Comparison of ENCODE assay signal across 8 cellular contexts in the genomic region with DNA sequence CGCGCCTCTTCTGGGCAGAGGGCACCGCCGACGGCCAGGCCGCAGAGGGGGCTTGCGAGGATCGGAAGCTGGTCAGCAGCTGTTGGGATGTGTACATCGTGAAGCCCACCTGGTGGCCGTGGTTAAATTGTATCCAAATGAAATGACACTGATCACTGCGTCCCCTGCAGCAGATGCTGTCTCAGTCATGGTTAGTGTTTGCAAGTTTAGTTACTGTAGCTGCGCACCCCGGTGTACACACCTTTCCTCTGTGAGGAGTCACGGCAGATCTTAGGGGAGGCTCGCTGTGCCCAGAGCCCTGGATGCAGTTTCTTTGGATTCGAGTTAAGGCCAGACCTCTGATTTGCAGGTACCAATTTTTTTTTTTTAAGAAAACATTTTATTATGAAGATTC. TPM values are rescaled to one million over a fixed set of nuclear protein-coding genes. Genes with fewer than 3 reads are reported as not detected.
DNase-seq lines count a peak whose midpoint lies in the region; ATAC-seq and TF ChIP-seq lines count a peak whose summit lies in the region.

No MANE protein-coding gene starts in this region.

- no CpG with 5 or more reads among the region's 16 CpGs for WGBS in H9 (ENCODE audit: extremely low coverage, insufficient read length, low lambda C conversion rate)

- H2BK15ac ChIP-seq in H9 (ENCODE audit: low read depth, low read length): no peak overlapping the region

- H2AFZ ChIP-seq in H9 (ENCODE audit: low read length) (no peak overlapping the region), PC-9 (peak overlapping the region; percentile 87)

- H4K5ac ChIP-seq in H9 (ENCODE audit: insufficient read length, low read depth, low read length): no peak overlapping the region

- H3K36me3 Mint-ChIP-seq in CD4-positive, alpha-beta T cell (ENCODE audit: low read depth): peaks cover 35% of the 10 kb centered on the region
- peaks cover 0 to 8% (median 6%) of the 10 kb centered on the region in 3 experiments; a peak in 4 of 7 replicates for H3K36me3 Mint-ChIP-seq in H9 (ENCODE audit: insufficient read depth in 1 of 3, low read depth in 3 of 3)
- H3K36me3 Mint-ChIP-seq in naive thymus-derived CD4-positive, alpha-beta T cell: peaks cover 0 to 4% (median 0%) of the 10 kb centered on the region in 5 donors

- peaks cover 6% of the 10 kb centered on the region for H3K79me1 ChIP-seq in H9 (ENCODE audit: insufficient read depth, low read depth, low read length, poor library complexity, severe bottlenecking)

- H3K9me2 ChIP-seq in PC-9 (ENCODE audit: insufficient read depth): no peaks in the 10 kb centered on the region

- H3T11ph ChIP-seq in H9 (ENCODE audit: low read length): no peak overlapping the region

- intact Hi-C loops in CD4-positive, alpha-beta T cell (cut with DNase I, micrococcal nuclease): loop anchor here (1.0 to 10.0 kb wide), 7 partner anchors 33 to 1733 kb away; partner anchors contain the start of genes XRN2 (in 2 of the 2), CFAP61 (in 1 of the 2), CRNKL1 (in 1 of the 2) and RALGAPA2 (in 1 of the 2)
- intact Hi-C loops in PC-9 (cut with micrococcal nuclease; ENCODE audit: unreplicated experiment): loop anchor here (1.0 to 5.0 kb wide), 5 partner anchors 25 to 234 kb away; partner anchors contain the start of genes CFAP61 and CRNKL1
- intact Hi-C loops in naive thymus-derived CD4-positive, alpha-beta T cell (cut with micrococcal nuclease): loop anchor here (1.0 to 5.0 kb wide), 9 partner anchors 34 to 1881 kb away; partner anchors contain the start of genes CFAP61 (in 2 of the 2), CRNKL1 (in 2 of the 2), RALGAPA2 (in 2 of the 2) and DTD1 (in 1 of the 2)

- peaks cover 2% of the 10 kb centered on the region; the same call in 1 of the 2 replicates for H3K4me1 ChIP-seq in H9 (ENCODE audit: insufficient read depth, low read length)
- H3K4me1 ChIP-seq in PC-9 (replicated peaks; ENCODE audit: insufficient read depth): peaks cover 26% of the 10 kb centered on the region
- H3K4me1 ChIP-seq in effector memory CD4-positive, alpha-beta T cell (ENCODE audit: control insufficient read depth, insufficient read depth, low read length, poor library complexity, severe bottlenecking): peaks cover 15% of the 10 kb centered on the region
- H3K4me1 ChIP-seq in naive thymus-derived CD4-positive, alpha-beta T cell (ENCODE audit: control insufficient read depth in 2 of 2, insufficient read depth in 2 of 2, low read length in 2 of 2): peaks cover 9 to 28% of the 10 kb centered on the region in 2 donors

- H2BK20ac ChIP-seq in H9 (ENCODE audit: low read depth, low read length, poor library complexity, severe bottlenecking): no peak overlapping the region

- H3K4me3 Mint-ChIP-seq in CD4-positive, alpha-beta T cell: peak overlapping the region; percentile 95
- peak overlapping the region; percentile 83 to 88 for H3K4me3 Mint-ChIP-seq in H9
- H3K4me3 Mint-ChIP-seq in naive thymus-derived CD4-positive, alpha-beta T cell: peak overlapping the region; percentile 85 to 95 (median 92)

- H3K36me3 ChIP-seq in PC-9 (ENCODE audit: low read depth): peaks cover 19% of the 10 kb centered on the region
- H3K36me3 ChIP-seq in effector memory CD4-positive, alpha-beta T cell (ENCODE audit: control insufficient read depth, insufficient read depth, low read length): no peaks in the 10 kb centered on the region
- peaks cover 0 to 9% (median 0%) of the 10 kb centered on the region in 3 experiments for H3K36me3 ChIP-seq in naive thymus-derived CD4-positive, alpha-beta T cell (ENCODE audit: control insufficient read depth in 2 of 3, insufficient read depth in 3 of 3, low read length in 3 of 3)

- H3F3A ChIP-seq in PC-9 (ENCODE audit: insufficient read depth, low read depth): peaks cover 11% of the 10 kb centered on the region; the same call in 1 of the 2 replicates

- no TSS peak for BruUV-seq in PC-9 (replicated peaks; lab: Mats Ljungman, UMichigan)

- no peak overlapping the region for H2BK12ac ChIP-seq in H9 (ENCODE audit: insufficient read length, low read depth, low read length)

- no peaks in the 10 kb centered on the region for H3K9me3 ChIP-seq in CD4-positive, alpha-beta T cell (ENCODE audit: control insufficient read depth, low read length)
- H3K9me3 ChIP-seq in H9 (ENCODE audit: control insufficient read depth, low read depth, low read length): no peaks in the 10 kb centered on the region
- H3K9me3 ChIP-seq in PC-9 (ENCODE audit: insufficient read depth, low read depth): no peaks in the 10 kb centered on the region
- no peaks in the 10 kb centered on the region for H3K9me3 ChIP-seq in effector memory CD4-positive, alpha-beta T cell (ENCODE audit: control insufficient read depth, low read length)
- H3K9me3 ChIP-seq in naive thymus-derived CD4-positive, alpha-beta T cell (ENCODE audit: control insufficient read depth in 2 of 3, low read length in 3 of 3): no peaks in the 10 kb centered on the region

- H3K56ac ChIP-seq in H9 (ENCODE audit: insufficient read length, low read depth, low read length): no peak overlapping the region

- no peak overlapping the region for H3K4ac ChIP-seq in H9 (ENCODE audit: low read depth, low read length)

- peak overlapping the region; percentile 47 for H3K27ac ChIP-seq in CD4-positive, alpha-beta T cell (ENCODE audit: low read depth, low read length)
- H3K27ac ChIP-seq in H9 (ENCODE audit: insufficient read length, low read depth, low read length) (no peak overlapping the region), PC-9 (peak overlapping the region; percentile 74)
- peak overlapping the region; percentile 76 for H3K27ac ChIP-seq in effector memory CD4-positive, alpha-beta T cell (ENCODE audit: insufficient read depth, low read length, poor library complexity, severe bottlenecking)
- H3K27ac ChIP-seq in naive thymus-derived CD4-positive, alpha-beta T cell (ENCODE audit: low read depth, low read length): peak overlapping the region; percentile 83

- H3K4me3 ChIP-seq in PC-9: peak overlapping the region; percentile 99
- peak overlapping the region; percentile 91 for H3K4me3 ChIP-seq in effector memory CD4-positive, alpha-beta T cell (ENCODE audit: insufficient read depth, low read depth, low read length, poor library complexity, severe bottlenecking)
- H3K4me3 ChIP-seq in naive thymus-derived CD4-positive, alpha-beta T cell (ENCODE audit: low read length): peak overlapping the region; percentile 77

- no peak overlapping the region for H2BK120ac ChIP-seq in H9 (ENCODE audit: low read depth, low read length, poor library complexity, severe bottlenecking)

- peak overlapping the region; percentile 44 for H3K4me2 ChIP-seq in H9 (ENCODE audit: insufficient read depth, insufficient read length, low read length)
- H3K4me2 ChIP-seq in PC-9: peak overlapping the region; percentile 98

- H2BK5ac ChIP-seq in H9 (ENCODE audit: insufficient read length, low read length): no peak overlapping the region

- H4K91ac ChIP-seq in H9 (ENCODE audit: insufficient read length, low read depth, low read length): no peak overlapping the region

- H3K14ac ChIP-seq in H9 (ENCODE audit: insufficient read depth, low read length): no peak overlapping the region

- H3K23ac ChIP-seq in H9 (ENCODE audit: insufficient read length, low read depth, low read length): no peak overlapping the region

- DNase-seq in CD4-positive, alpha-beta T cell: peak in 1 of 10 experiments; percentile 7
- DNase-seq in H9 (no peak), PC-9 (no peak), putamen (ENCODE audit: low spot score) (no peak), HCEC 1CT (no peak)
- DNase-seq in effector memory CD4-positive, alpha-beta T cell: no peak
- DNase-seq in naive thymus-derived CD4-positive, alpha-beta T cell: peak in 4 of 9 donors; percentile 6 to 27 (median 10)

- H4K8ac ChIP-seq in H9 (replicated peaks; ENCODE audit: insufficient read length, low read depth, low read length): no peak overlapping the region

- no peaks in the 10 kb centered on the region for H3K27me3 ChIP-seq in CD4-positive, alpha-beta T cell (ENCODE audit: control insufficient read depth, insufficient read depth, low read length)
- H3K27me3 ChIP-seq in H9 (ENCODE audit: insufficient read depth, low read length): no peaks in the 10 kb centered on the region
- H3K27me3 ChIP-seq in PC-9 (ENCODE audit: insufficient read depth, low read depth): no peaks in the 10 kb centered on the region
- H3K27me3 ChIP-seq in effector memory CD4-positive, alpha-beta T cell (replicated peaks; ENCODE audit: control insufficient read depth, insufficient read depth, low read length, poor library complexity, severe bottlenecking): no peaks in the 10 kb centered on the region
- no peaks in the 10 kb centered on the region for H3K27me3 ChIP-seq in naive thymus-derived CD4-positive, alpha-beta T cell (ENCODE audit: control insufficient read depth in 2 of 2, insufficient read depth in 2 of 2, low read length in 2 of 2)

- no peak overlapping the region for H3K18ac ChIP-seq in H9 (ENCODE audit: insufficient read length, low read depth, low read length)

- peak; percentile 24 for ATAC-seq in CD4-positive, alpha-beta T cell (ENCODE audit: poor library complexity)
- ATAC-seq in naive thymus-derived CD4-positive, alpha-beta T cell: no peak
- ATAC-seq in GM18520 (IDR thresholded peaks at IDR 0.05; ENCODE audit: unreplicated experiment): no peak

- TF ChIP-seq CTCF in CD4-positive, alpha-beta T cell (IDR thresholded peaks at IDR 0.05): no peak
- TF ChIP-seq CTCF in H9 (conservative IDR thresholded peaks at IDR 0.05) (0 out of 3 replicates have a peak, but pooled peaks have one; percentile 16), PC-9 (conservative IDR thresholded peaks at IDR 0.05) (no peak)

- H4K20me1 ChIP-seq in H9 (ENCODE audit: control insufficient read depth, insufficient read depth, insufficient read length) (no peaks in the 10 kb centered on the region), PC-9 (ENCODE audit: insufficient read depth) (peaks cover 11% of the 10 kb centered on the region; the same call in 1 of the 2 replicates)

- H3K27ac Mint-ChIP-seq in CD4-positive, alpha-beta T cell: peak overlapping the region; percentile 88
- H3K27ac Mint-ChIP-seq in H9: peak overlapping the region in 1 of 3 experiments; percentile 77; a peak in 2 of 7 replicates
- H3K27ac Mint-ChIP-seq in naive thymus-derived CD4-positive, alpha-beta T cell: peak overlapping the region; percentile 60 to 94 (median 90)

- peak overlapping the region; percentile 39 for H3K9ac ChIP-seq in H9 (ENCODE audit: extremely low read depth, insufficient read length, low read length)

- no peaks in the 10 kb centered on the region for H3K9me3 Mint-ChIP-seq in CD4-positive, alpha-beta T cell
- H3K9me3 Mint-ChIP-seq in H9: no peaks in the 10 kb centered on the region
- no peaks in the 10 kb centered on the region for H3K9me3 Mint-ChIP-seq in naive thymus-derived CD4-positive, alpha-beta T cell

- peaks cover 54% of the 10 kb centered on the region for H3K4me1 Mint-ChIP-seq in CD4-positive, alpha-beta T cell (ENCODE audit: low read depth)
- H3K4me1 Mint-ChIP-seq in H9: peaks cover 15 to 27% of the 10 kb centered on the region in 2 experiments
- H3K4me1 Mint-ChIP-seq in naive thymus-derived CD4-positive, alpha-beta T cell: peaks cover 37 to 68% (median 65%) of the 10 kb centered on the region in 7 donors

- H3K27me3 Mint-ChIP-seq in CD4-positive, alpha-beta T cell: no peaks in the 10 kb centered on the region
- no peaks in the 10 kb centered on the region; the same call in 1 of the 2 replicates for H3K27me3 Mint-ChIP-seq in H9 (ENCODE audit: low read depth)
- no peaks in the 10 kb centered on the region for H3K27me3 Mint-ChIP-seq in naive thymus-derived CD4-positive, alpha-beta T cell

- CTCF ChIA-PET in CD4-positive, alpha-beta T cell (lab: Charles Lee): interaction anchor here (1.4 to 2.3 kb wide), 2 partner anchors 9 to 34 kb away, joined by 5 to 24 read pairs; partner anchors contain the start of genes CFAP61 and CRNKL1
- CTCF ChIA-PET in PC-9 (lab: Charles Lee): no interaction called here
- CTCF ChIA-PET in naive thymus-derived CD4-positive, alpha-beta T cell (lab: Charles Lee): interaction anchor here (3.0 kb wide), 1 partner anchor 34 kb away, joined by 29 read pairs; the partner anchor contains the start of genes CFAP61 and CRNKL1

- POLR2A ChIA-PET in CD4-positive, alpha-beta T cell (lab: Charles Lee): interaction anchor here (1.3 to 5.0 kb wide), 2 partner anchors 13 to 34 kb away, joined by 4 to 59 read pairs; partner anchors contain the start of genes CFAP61 and CRNKL1
- POLR2A ChIA-PET in PC-9 (lab: Charles Lee; ENCODE audit: unreplicated experiment): interaction anchor here (1.3 kb wide), 1 partner anchor 15 kb away, joined by 4 read pairs; no protein-coding TSS in a partner anchor
- POLR2A ChIA-PET in naive thymus-derived CD4-positive, alpha-beta T cell (lab: Charles Lee): interaction anchor here (1.4 to 3.4 kb wide), 3 partner anchors 9 to 1224 kb away, joined by 5 to 31 read pairs (median 11); partner anchors contain the start of genes CFAP61 and CRNKL1

- H3K23me2 ChIP-seq in H9 (ENCODE audit: insufficient read length, low read depth, low read length, poor library complexity, severe bottlenecking): no peaks in the 10 kb centered on the region

- H3K79me2 ChIP-seq in H9 (ENCODE audit: insufficient read depth, low read length) (peaks cover 11% of the 10 kb centered on the region; the same call in 1 of the 2 replicates), PC-9 (ENCODE audit: low read depth) (peaks cover 57% of the 10 kb centered on the region)

- H2AK5ac ChIP-seq in H9 (ENCODE audit: insufficient read length, low read length): no peak overlapping the region

RNA-seq across cellular contexts. Expression of gene NAA20, which starts 0.7 kb away (rescaled TPM):
- total RNA-seq in CD4-positive, alpha-beta T cell: 10 to 100 TPM; 18.8 to 18.9 TPM
- 46.4 and 48.1 TPM in 2 replicates for total RNA-seq in H9 (2021)
- total RNA-seq in PC-9 (2021): 167 and 168 TPM in 2 replicates
- 10 to 100 TPM; 21.5 to 52.6 (median 28.3) TPM for total RNA-seq in naive thymus-derived CD4-positive, alpha-beta T cell
- 10 to 100 TPM; 50.0 to 90.2 TPM for polyA plus RNA-seq in naive thymus-derived CD4-positive, alpha-beta T cell

RNA-seq across cellular contexts. Expression of gene CRNKL1, which starts 34.4 kb away (rescaled TPM):
- 10 to 100 TPM; 24.3 to 26.1 TPM for total RNA-seq in CD4-positive, alpha-beta T cell
- total RNA-seq in H9 (2021): 26.6 and 30.2 TPM in 2 replicates
- 24.8 and 33.0 TPM in 2 replicates for total RNA-seq in PC-9 (2021)
- 10 to 100 TPM; 17.4 to 32.1 (median 21.6) TPM for total RNA-seq in naive thymus-derived CD4-positive, alpha-beta T cell
- polyA plus RNA-seq in naive thymus-derived CD4-positive, alpha-beta T cell: 10 to 100 TPM in 1 of 2 donors, 1 to 10 TPM in 1; 9.1 to 15.6 TPM

RNA-seq across cellular contexts. Expression of gene CFAP61, which starts 34.5 kb away (rescaled TPM):
- total RNA-seq in CD4-positive, alpha-beta T cell: not detected
- total RNA-seq in H9 (2021) (0.44 TPM in 1 of 2 replicates, not detected in the other), PC-9 (2021) (1.7 and 2.6 TPM in 2 replicates)
- total RNA-seq in naive thymus-derived CD4-positive, alpha-beta T cell: not detected
- polyA plus RNA-seq in naive thymus-derived CD4-positive, alpha-beta T cell: not detected
